1 cellular context compared by ENCODE assay signal in the genomic region with DNA sequence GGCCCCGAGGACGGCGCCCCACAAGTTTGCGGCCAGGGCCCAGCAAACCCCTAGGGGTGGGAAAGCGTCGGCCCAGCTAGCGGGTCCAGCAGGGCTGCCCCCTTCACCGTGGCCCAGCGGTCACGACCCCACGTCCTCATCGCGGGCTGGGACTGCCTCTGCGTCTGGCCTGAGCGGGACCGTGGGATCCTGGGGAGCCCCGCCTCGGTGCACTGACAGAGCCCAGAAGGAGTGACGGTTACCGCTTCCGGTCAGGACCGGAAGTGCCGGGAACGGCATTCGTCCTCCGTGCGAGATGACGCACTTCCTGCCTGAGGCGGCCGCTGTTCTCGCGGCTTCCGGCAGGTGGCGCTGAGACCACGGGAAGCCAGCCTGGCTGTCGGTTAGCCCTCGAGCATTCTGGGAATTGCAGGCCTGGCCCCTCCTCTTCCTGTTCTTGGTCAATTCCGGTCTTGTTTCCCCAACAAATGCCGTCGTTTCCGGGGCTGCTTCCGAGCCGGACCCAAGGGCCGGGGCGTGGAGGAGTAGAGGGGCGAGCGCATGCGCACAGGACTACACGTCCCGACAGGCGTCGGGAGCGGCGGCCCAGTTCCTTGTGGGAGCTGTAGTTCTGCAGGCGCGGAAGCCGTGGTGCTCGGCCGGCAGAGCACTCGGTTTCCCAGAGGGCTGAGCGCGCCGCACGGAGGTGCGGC.
TF ChIP-seq lines count a peak whose summit lies in the region.

A gene (plus strand): TSS at position 682 of the 692 bp plus-strand sequence. CDS start 1,884 bp downstream, outside the sequence.

TF ChIP-seq in K562, 482 proteins besides CTCF, POLR2A, EP300 and RAD21 (continued from another document and continues in another):
- TF ChIP-seq, protein P1, sequence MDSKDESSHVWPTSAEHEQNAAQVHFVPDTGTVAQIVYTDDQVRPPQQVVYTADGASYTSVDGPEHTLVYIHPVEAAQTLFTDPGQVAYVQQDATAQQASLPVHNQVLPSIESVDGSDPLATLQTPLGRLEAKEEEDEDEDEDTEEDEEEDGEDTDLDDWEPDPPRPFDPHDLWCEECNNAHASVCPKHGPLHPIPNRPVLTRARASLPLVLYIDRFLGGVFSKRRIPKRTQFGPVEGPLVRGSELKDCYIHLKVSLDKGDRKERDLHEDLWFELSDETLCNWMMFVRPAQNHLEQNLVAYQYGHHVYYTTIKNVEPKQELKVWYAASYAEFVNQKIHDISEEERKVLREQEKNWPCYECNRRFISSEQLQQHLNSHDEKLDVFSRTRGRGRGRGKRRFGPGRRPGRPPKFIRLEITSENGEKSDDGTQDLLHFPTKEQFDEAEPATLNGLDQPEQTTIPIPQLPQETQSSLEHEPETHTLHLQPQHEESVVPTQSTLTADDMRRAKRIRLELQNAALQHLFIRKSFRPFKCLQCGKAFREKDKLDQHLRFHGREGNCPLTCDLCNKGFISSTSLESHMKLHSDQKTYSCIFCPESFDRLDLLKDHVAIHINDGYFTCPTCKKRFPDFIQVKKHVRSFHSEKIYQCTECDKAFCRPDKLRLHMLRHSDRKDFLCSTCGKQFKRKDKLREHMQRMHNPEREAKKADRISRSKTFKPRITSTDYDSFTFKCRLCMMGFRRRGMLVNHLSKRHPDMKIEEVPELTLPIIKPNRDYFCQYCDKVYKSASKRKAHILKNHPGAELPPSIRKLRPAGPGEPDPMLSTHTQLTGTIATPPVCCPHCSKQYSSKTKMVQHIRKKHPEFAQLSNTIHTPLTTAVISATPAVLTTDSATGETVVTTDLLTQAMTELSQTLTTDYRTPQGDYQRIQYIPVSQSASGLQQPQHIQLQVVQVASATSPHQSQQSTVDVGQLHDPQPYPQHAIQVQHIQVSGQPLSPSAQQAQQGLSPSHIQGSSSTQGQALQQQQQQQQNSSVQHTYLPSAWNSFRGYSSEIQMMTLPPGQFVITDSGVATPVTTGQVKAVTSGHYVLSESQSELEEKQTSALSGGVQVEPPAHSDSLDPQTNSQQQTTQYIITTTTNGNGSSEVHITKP (IDR thresholded peaks at IDR 0.05; ENCODE audit: partially characterized antibody) = no peak
- TF ChIP-seq, protein P2, sequence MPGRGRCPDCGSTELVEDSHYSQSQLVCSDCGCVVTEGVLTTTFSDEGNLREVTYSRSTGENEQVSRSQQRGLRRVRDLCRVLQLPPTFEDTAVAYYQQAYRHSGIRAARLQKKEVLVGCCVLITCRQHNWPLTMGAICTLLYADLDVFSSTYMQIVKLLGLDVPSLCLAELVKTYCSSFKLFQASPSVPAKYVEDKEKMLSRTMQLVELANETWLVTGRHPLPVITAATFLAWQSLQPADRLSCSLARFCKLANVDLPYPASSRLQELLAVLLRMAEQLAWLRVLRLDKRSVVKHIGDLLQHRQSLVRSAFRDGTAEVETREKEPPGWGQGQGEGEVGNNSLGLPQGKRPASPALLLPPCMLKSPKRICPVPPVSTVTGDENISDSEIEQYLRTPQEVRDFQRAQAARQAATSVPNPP (IDR thresholded peaks at IDR 0.05; ENCODE audit: borderline replicate concordance, insufficient read depth, insufficient read length) = no peak
- TF ChIP-seq, protein P3, sequence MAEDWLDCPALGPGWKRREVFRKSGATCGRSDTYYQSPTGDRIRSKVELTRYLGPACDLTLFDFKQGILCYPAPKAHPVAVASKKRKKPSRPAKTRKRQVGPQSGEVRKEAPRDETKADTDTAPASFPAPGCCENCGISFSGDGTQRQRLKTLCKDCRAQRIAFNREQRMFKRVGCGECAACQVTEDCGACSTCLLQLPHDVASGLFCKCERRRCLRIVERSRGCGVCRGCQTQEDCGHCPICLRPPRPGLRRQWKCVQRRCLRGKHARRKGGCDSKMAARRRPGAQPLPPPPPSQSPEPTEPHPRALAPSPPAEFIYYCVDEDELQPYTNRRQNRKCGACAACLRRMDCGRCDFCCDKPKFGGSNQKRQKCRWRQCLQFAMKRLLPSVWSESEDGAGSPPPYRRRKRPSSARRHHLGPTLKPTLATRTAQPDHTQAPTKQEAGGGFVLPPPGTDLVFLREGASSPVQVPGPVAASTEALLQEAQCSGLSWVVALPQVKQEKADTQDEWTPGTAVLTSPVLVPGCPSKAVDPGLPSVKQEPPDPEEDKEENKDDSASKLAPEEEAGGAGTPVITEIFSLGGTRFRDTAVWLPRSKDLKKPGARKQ (CRISPR knock-in tag; IDR thresholded peaks at IDR 0.05) = no peak
- TF ChIP-seq, protein P4, sequence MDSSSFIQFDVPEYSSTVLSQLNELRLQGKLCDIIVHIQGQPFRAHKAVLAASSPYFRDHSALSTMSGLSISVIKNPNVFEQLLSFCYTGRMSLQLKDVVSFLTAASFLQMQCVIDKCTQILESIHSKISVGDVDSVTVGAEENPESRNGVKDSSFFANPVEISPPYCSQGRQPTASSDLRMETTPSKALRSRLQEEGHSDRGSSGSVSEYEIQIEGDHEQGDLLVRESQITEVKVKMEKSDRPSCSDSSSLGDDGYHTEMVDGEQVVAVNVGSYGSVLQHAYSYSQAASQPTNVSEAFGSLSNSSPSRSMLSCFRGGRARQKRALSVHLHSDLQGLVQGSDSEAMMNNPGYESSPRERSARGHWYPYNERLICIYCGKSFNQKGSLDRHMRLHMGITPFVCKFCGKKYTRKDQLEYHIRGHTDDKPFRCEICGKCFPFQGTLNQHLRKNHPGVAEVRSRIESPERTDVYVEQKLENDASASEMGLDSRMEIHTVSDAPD (CRISPR knock-in tag; IDR thresholded peaks at IDR 0.05) = no peak
- TF ChIP-seq ZFP36 (IDR thresholded peaks at IDR 0.05; ENCODE audit: low read depth, low read length, partially characterized antibody) (no peak), ZNF444 (CRISPR knock-in tag; IDR thresholded peaks at IDR 0.05) (no peak), TAL1 (IDR thresholded peaks at IDR 0.05) (no peak), HIVEP1 (CRISPR knock-in tag; IDR thresholded peaks at IDR 0.05) (0 out of 2 replicates have a peak, but pooled peaks have one; percentile 19), BDP1 (IDR thresholded peaks at IDR 0.05; ENCODE audit: insufficient read depth, insufficient read length) (no peak), ILF3 (IDR thresholded peaks at IDR 0.05; ENCODE audit: borderline replicate concordance) (peak; percentile 59; the same call in 1 of the 2 replicates), NUFIP1 (IDR thresholded peaks at IDR 0.05; ENCODE audit: partially characterized antibody) (no peak), ZNF175 (CRISPR knock-in tag; IDR thresholded peaks at IDR 0.05; ENCODE audit: low read depth) (peak; percentile 83; the same call in 1 of the 2 replicates), KDM4B (IDR thresholded peaks at IDR 0.05; ENCODE audit: borderline replicate concordance in 2 of 2, low read depth in 1 of 2) (peak in 1 of 2 experiments; percentile 95; a peak in 2 of 4 replicates), ZBTB1 (CRISPR knock-in tag; IDR thresholded peaks at IDR 0.05; ENCODE audit: borderline replicate concordance, low read depth) (peak; percentile 33; the same call in 1 of the 2 replicates), MTF1 (CRISPR knock-in tag; IDR thresholded peaks at IDR 0.05; ENCODE audit: borderline replicate concordance) (no peak), NFIC (IDR thresholded peaks at IDR 0.05) (0 out of 2 replicates have a peak, but pooled peaks have one; percentile 38), HNRNPH1 (optimal IDR thresholded peaks at IDR 0.05; ENCODE audit: low read depth, low read length) (no peak), MAFK (IDR thresholded peaks at IDR 0.05; ENCODE audit: low read length) (no peak), HMGN3 (IDR thresholded peaks at IDR 0.05; ENCODE audit: borderline replicate concordance, extremely low read depth, insufficient read length, low read depth, low read length) (peak; percentile 88), TEAD1 (CRISPR knock-in tag; IDR thresholded peaks at IDR 0.05) (peak in 1 of 2 experiments; percentile 91; a peak in 2 of 4 replicates)
- TF ChIP-seq, protein P5, sequence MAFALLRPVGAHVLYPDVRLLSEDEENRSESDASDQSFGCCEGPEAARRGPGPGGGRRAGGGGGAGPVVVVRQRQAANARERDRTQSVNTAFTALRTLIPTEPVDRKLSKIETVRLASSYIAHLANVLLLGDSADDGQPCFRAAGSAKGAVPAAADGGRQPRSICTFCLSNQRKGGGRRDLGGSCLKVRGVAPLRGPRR (CRISPR knock-in tag; IDR thresholded peaks at IDR 0.05) = no peak
- TF ChIP-seq, protein P6, sequence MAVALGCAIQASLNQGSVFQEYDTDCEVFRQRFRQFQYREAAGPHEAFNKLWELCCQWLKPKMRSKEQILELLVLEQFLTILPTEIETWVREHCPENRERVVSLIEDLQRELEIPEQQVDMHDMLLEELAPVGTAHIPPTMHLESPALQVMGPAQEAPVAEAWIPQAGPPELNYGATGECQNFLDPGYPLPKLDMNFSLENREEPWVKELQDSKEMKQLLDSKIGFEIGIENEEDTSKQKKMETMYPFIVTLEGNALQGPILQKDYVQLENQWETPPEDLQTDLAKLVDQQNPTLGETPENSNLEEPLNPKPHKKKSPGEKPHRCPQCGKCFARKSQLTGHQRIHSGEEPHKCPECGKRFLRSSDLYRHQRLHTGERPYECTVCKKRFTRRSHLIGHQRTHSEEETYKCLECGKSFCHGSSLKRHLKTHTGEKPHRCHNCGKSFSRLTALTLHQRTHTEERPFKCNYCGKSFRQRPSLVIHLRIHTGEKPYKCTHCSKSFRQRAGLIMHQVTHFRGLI (CRISPR knock-in tag; IDR thresholded peaks at IDR 0.05) = no peak
- TF ChIP-seq, protein P7, sequence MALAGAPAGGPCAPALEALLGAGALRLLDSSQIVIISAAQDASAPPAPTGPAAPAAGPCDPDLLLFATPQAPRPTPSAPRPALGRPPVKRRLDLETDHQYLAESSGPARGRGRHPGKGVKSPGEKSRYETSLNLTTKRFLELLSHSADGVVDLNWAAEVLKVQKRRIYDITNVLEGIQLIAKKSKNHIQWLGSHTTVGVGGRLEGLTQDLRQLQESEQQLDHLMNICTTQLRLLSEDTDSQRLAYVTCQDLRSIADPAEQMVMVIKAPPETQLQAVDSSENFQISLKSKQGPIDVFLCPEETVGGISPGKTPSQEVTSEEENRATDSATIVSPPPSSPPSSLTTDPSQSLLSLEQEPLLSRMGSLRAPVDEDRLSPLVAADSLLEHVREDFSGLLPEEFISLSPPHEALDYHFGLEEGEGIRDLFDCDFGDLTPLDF (CRISPR knock-in tag; IDR thresholded peaks at IDR 0.05) = no peak
- TF ChIP-seq, protein P8, sequence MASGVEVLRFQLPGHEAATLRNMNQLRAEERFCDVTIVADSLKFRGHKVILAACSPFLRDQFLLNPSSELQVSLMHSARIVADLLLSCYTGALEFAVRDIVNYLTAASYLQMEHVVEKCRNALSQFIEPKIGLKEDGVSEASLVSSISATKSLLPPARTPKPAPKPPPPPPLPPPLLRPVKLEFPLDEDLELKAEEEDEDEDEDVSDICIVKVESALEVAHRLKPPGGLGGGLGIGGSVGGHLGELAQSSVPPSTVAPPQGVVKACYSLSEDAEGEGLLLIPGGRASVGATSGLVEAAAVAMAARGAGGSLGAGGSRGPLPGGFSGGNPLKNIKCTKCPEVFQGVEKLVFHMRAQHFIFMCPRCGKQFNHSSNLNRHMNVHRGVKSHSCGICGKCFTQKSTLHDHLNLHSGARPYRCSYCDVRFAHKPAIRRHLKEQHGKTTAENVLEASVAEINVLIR (CRISPR knock-in tag; IDR thresholded peaks at IDR 0.05) = peak; percentile 87
- TF ChIP-seq, protein P9, sequence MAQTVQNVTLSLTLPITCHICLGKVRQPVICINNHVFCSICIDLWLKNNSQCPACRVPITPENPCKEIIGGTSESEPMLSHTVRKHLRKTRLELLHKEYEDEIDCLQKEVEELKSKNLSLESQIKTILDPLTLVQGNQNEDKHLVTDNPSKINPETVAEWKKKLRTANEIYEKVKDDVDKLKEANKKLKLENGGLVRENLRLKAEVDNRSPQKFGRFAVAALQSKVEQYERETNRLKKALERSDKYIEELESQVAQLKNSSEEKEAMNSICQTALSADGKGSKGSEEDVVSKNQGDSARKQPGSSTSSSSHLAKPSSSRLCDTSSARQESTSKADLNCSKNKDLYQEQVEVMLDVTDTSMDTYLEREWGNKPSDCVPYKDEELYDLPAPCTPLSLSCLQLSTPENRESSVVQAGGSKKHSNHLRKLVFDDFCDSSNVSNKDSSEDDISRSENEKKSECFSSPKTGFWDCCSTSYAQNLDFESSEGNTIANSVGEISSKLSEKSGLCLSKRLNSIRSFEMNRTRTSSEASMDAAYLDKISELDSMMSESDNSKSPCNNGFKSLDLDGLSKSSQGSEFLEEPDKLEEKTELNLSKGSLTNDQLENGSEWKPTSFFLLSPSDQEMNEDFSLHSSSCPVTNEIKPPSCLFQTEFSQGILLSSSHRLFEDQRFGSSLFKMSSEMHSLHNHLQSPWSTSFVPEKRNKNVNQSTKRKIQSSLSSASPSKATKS (CRISPR knock-in tag; IDR thresholded peaks at IDR 0.05) = no peak
- TF ChIP-seq, protein P10, sequence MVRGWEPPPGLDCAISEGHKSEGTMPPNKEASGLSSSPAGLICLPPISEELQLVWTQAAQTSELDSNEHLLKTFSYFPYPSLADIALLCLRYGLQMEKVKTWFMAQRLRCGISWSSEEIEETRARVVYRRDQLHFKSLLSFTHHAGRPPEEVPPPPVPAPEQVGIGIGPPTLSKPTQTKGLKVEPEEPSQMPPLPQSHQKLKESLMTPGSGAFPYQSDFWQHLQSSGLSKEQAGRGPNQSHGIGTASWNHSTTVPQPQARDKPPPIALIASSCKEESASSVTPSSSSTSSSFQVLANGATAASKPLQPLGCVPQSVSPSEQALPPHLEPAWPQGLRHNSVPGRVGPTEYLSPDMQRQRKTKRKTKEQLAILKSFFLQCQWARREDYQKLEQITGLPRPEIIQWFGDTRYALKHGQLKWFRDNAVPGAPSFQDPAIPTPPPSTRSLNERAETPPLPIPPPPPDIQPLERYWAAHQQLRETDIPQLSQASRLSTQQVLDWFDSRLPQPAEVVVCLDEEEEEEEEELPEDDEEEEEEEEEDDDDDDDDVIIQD (CRISPR knock-in tag; IDR thresholded peaks at IDR 0.05) = 0 out of 2 replicates have a peak, but pooled peaks have one; percentile 85
- TF ChIP-seq, protein P11, sequence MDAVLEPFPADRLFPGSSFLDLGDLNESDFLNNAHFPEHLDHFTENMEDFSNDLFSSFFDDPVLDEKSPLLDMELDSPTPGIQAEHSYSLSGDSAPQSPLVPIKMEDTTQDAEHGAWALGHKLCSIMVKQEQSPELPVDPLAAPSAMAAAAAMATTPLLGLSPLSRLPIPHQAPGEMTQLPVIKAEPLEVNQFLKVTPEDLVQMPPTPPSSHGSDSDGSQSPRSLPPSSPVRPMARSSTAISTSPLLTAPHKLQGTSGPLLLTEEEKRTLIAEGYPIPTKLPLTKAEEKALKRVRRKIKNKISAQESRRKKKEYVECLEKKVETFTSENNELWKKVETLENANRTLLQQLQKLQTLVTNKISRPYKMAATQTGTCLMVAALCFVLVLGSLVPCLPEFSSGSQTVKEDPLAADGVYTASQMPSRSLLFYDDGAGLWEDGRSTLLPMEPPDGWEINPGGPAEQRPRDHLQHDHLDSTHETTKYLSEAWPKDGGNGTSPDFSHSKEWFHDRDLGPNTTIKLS (IDR thresholded peaks at IDR 0.05; ENCODE audit: borderline replicate concordance, low read depth) = peak; percentile 97
- TF ChIP-seq, protein P12, sequence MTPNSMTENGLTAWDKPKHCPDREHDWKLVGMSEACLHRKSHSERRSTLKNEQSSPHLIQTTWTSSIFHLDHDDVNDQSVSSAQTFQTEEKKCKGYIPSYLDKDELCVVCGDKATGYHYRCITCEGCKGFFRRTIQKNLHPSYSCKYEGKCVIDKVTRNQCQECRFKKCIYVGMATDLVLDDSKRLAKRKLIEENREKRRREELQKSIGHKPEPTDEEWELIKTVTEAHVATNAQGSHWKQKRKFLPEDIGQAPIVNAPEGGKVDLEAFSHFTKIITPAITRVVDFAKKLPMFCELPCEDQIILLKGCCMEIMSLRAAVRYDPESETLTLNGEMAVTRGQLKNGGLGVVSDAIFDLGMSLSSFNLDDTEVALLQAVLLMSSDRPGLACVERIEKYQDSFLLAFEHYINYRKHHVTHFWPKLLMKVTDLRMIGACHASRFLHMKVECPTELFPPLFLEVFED (CRISPR knock-in tag; conservative IDR thresholded peaks at IDR 0.05) = 0 out of 2 replicates have a peak, but pooled peaks have one; percentile 21
